Comparison of ENCODE assay signal across 12 cellular contexts in the genomic region with DNA sequence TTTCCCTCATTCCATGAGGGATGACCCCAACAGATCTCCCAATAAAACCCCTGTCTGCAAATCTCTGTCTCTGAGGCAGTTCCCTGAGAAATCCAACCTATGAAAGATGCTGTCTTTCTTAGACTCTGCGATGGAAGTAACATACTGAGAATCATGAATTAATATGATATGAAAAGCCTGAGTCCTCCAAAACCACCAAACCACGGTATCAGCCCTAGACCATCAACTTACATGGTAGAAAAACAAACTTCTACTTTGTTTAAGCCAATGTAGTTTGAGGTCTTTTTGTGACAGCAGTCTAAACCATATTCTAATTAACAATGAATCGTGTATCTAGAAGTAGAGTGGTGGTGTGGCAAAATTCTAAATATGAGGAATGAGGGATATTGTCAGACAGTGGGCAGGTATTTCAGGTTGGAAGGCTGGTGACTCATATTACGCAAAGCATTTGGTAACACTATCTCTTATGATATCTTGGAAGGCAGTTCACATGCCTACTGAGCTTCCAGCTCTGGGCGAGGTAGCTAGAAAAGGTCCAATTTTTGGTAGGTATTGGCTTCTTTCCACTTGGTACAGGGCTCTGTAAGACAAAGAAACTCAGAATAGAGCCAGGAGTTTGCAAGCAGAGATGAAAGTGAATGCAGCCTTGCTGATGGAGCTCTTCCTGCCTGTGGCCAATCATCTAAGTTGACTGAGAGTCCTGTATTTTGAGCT.
A peak's percentile ranks its signal among the peaks of the same experiment; 100 is the strongest.
DNase-seq lines count a peak whose midpoint lies in the region; ATAC-seq, FAIRE-seq and TF ChIP-seq lines count a peak whose summit lies in the region.
"Had no signal": no experiment of that assay in that cellular context is flagged by ENCODE, and none has a peak within 500 bp of the region (broad histone marks: within the 10 kb centered on the region; RNA-seq: fewer than 3 reads in every experiment).

No MANE protein-coding gene starts in this region.

- no TSS peak for BruUV-seq in HCT116 (replicated peaks; lab: Mats Ljungman, UMichigan)

- H3K4me3 Mint-ChIP-seq in endodermal cell (no peak overlapping the region), CD14-positive monocyte (no peak overlapping the region)
- H3K4me3 Mint-ChIP-seq: CD8-positive, alpha-beta memory T cell; natural killer cell had no signal

- peak; percentile 63 for ATAC-seq in HCT116
- ATAC-seq in pancreas = peak; percentile 49 to 80 (median 69)
- ATAC-seq in HG03460 (IDR thresholded peaks at IDR 0.05; ENCODE audit: unreplicated experiment) = no peak
- ATAC-seq: natural killer cell had no signal

- H3K4me2 ChIP-seq in HCT116 (ENCODE audit: low read length) = peak overlapping the region; percentile 29

- RAD21 ChIA-PET in HCT116 (lab: Charles Lee; ENCODE audit: low non-redundant PET in 1 of 2, low total read pairs in 2 of 2, uncharacterized antibody in 2 of 2, unreplicated experiment in 2 of 2) = no interaction called here

- H3K79me2 ChIP-seq in HCT116 (ENCODE audit: insufficient read depth, low read length) = no peaks in the 10 kb centered on the region

- DNase-seq in HCT116 (ENCODE audit: low read depth, low spot score) (no peak), NB4 (ENCODE audit: low read depth) (peak; percentile 67), endodermal cell (peak; percentile 56), pancreas (peak in 2 of 6 donors; percentile 13 to 16), CD14-positive monocyte (ENCODE audit: low spot score) (no peak)
- DNase-seq in stimulated activated CD4-positive, alpha-beta T cell treated with anti-CD3 and anti-CD28 coated beads, Interleukin-2, amount 100 ng/mL, for 48 hours = no peak
- DNase-seq: amniotic stem cell; CD8-positive, alpha-beta memory T cell; natural killer cell; NCI-H524 treated with DMSO at 0.1 percent for 48 hours had no signal

- H3K27ac Mint-ChIP-seq in endodermal cell (peak overlapping the region; percentile 25), CD14-positive monocyte (no peak overlapping the region)
- H3K27ac Mint-ChIP-seq: CD8-positive, alpha-beta memory T cell; natural killer cell had no signal

- CTCF ChIA-PET in HCT116 (lab: Charles Lee) = interaction anchor here (2.0 kb wide), 1 partner anchor 14 kb away, joined by 8 read pairs; no protein-coding TSS in a partner anchor

- POLR2A ChIA-PET in HCT116 (lab: Charles Lee) = no interaction called here

- no peaks in the 10 kb centered on the region for H3K9me2 ChIP-seq in HCT116 (ENCODE audit: insufficient read depth)

- TF ChIP-seq POLR2A in HCT116 (IDR thresholded peaks at IDR 0.05; ENCODE audit: borderline replicate concordance, extremely low read depth, insufficient read depth, insufficient read length) (no peak), NB4 (IDR thresholded peaks at IDR 0.05; ENCODE audit: extremely low read depth, insufficient read length) (no peak)

- TF ChIP-seq RAD21 in HCT116 (IDR thresholded peaks at IDR 0.05; ENCODE audit: low read depth) = no peak

- H3K36me3 Mint-ChIP-seq in endodermal cell (ENCODE audit: low read depth) (no peaks in the 10 kb centered on the region), CD14-positive monocyte (peaks cover 4 to 7% of the 10 kb centered on the region in 2 donors)
- H3K36me3 Mint-ChIP-seq: natural killer cell had no signal

- H3K9me3 Mint-ChIP-seq in endodermal cell = peaks cover 8% of the 10 kb centered on the region
- H3K9me3 Mint-ChIP-seq in CD14-positive monocyte = peaks cover 5 to 11% (median 7%) of the 10 kb centered on the region in 7 donors
- H3K9me3 Mint-ChIP-seq: natural killer cell had no signal

- peak overlapping the region; percentile 16 for H2AFZ ChIP-seq in HCT116 (ENCODE audit: low read depth, low read length, poor library complexity, severe bottlenecking)

- intact Hi-C loops in HCT116 (cut with micrococcal nuclease) (no loop called here), pancreas (cut with DNase I) (no loop called here), CD14-positive monocyte (cut with micrococcal nuclease) (no loop called here)

- H3K9me3 ChIP-seq in HCT116 (ENCODE audit: control insufficient read depth in 1 of 2, insufficient read depth in 1 of 2, low read depth in 1 of 2, low read length in 2 of 2) (no peaks in the 10 kb centered on the region), endodermal cell (ENCODE audit: control insufficient read depth, low read length) (peaks cover 8% of the 10 kb centered on the region), pancreas (no peaks in the 10 kb centered on the region)

- H3K4me1 Mint-ChIP-seq in endodermal cell (peaks cover 36% of the 10 kb centered on the region), CD14-positive monocyte (peaks cover 47% of the 10 kb centered on the region)
- H3K4me1 Mint-ChIP-seq: natural killer cell had no signal

- no peak overlapping the region for H3K27ac ChIP-seq in HCT116 (ENCODE audit: low read depth, low read length)
- no peak overlapping the region for H3K27ac ChIP-seq in endodermal cell (ENCODE audit: low read depth, low read length)
- peak overlapping the region in 3 of 4 donors; percentile 6 to 69 (median 59) for H3K27ac ChIP-seq in pancreas
- H3K27ac ChIP-seq: VCaP had no signal

- TF ChIP-seq CTCF in HCT116 (IDR thresholded peaks at IDR 0.05 in 2 of 3, conservative IDR thresholded peaks at IDR 0.05 in 1 of 3; ENCODE audit: borderline replicate concordance in 1 of 3, insufficient read depth in 1 of 3, low read depth in 2 of 3, low read length in 2 of 3) = no peak
- no peak for TF ChIP-seq CTCF in NB4 (IDR thresholded peaks at IDR 0.05; ENCODE audit: low read depth, low read length)
- TF ChIP-seq CTCF in endodermal cell (conservative IDR thresholded peaks at IDR 0.05) = no peak
- TF ChIP-seq CTCF in pancreas (IDR thresholded peaks at IDR 0.05) = no peak
- TF ChIP-seq CTCF in CD14-positive monocyte (IDR thresholded peaks at IDR 0.05) = no peak

- H4K20me1 ChIP-seq in HCT116 (ENCODE audit: insufficient read depth) = no peaks in the 10 kb centered on the region

- H3K9ac ChIP-seq in HCT116 (ENCODE audit: low read length) = no peak overlapping the region
- no peak overlapping the region for H3K9ac ChIP-seq in endodermal cell (ENCODE audit: extremely low read depth, low read length, poor library complexity, severe bottlenecking)

- 91 to 100% methylated on average over 3 to 5 of the region's 5 CpGs for WGBS in endodermal cell (ENCODE audit: insufficient coverage in 1 of 2, insufficient read length in 1 of 2), 2 experiments
- WGBS in pancreas, 2 donors = 53 to 55% methylated on average over 5 of the region's 5 CpGs

- H3K27me3 Mint-ChIP-seq in endodermal cell (ENCODE audit: insufficient read depth) (no peaks in the 10 kb centered on the region), CD14-positive monocyte (ENCODE audit: low read depth in 3 of 3) (peaks cover 0 to 2% (median 1%) of the 10 kb centered on the region in 3 donors)

- no peak for FAIRE-seq in pancreas (lab: Jason Lieb, UNC)

- H3K4me3 ChIP-seq in HCT116 (replicated peaks in 1 of 2; ENCODE audit: low read depth in 1 of 2, low read length in 2 of 2) = no peak overlapping the region
- H3K4me3 ChIP-seq in NB4 (ENCODE audit: low read depth, low read length) = no peak overlapping the region
- no peak overlapping the region for H3K4me3 ChIP-seq in endodermal cell (ENCODE audit: low read length)
- H3K4me3 ChIP-seq in pancreas = no peak overlapping the region

- H3K4me1 ChIP-seq in HCT116 (ENCODE audit: control insufficient read depth in 1 of 2, insufficient read depth in 2 of 2, low read length in 2 of 2) = peaks cover 6 to 11% of the 10 kb centered on the region in 2 experiments
- H3K4me1 ChIP-seq in endodermal cell (ENCODE audit: control insufficient read depth, insufficient read depth, low read length) = peaks cover 22% of the 10 kb centered on the region
- H3K4me1 ChIP-seq in pancreas = peaks cover 0 to 29% (median 11%) of the 10 kb centered on the region in 3 donors

- H3K27me3 ChIP-seq in HCT116 (ENCODE audit: insufficient read depth, low read length) (no peaks in the 10 kb centered on the region), endodermal cell (ENCODE audit: control insufficient read depth, insufficient read depth, low read length, poor library complexity, severe bottlenecking) (no peaks in the 10 kb centered on the region), pancreas (no peaks in the 10 kb centered on the region)

- H3K36me3 ChIP-seq in HCT116 (ENCODE audit: control insufficient read depth in 1 of 2, insufficient read depth in 2 of 2, low read length in 2 of 2) (no peaks in the 10 kb centered on the region), endodermal cell (ENCODE audit: control insufficient read depth, insufficient read depth, low read length) (no peaks in the 10 kb centered on the region), pancreas (no peaks in the 10 kb centered on the region)

TF ChIP-seq in HCT116, 20 proteins besides CTCF, POLR2A, EP300 and RAD21 (continues in another document):
- TF ChIP-seq FOSL1 (IDR thresholded peaks at IDR 0.05; ENCODE audit: low read depth) = peak; percentile 45
- no peak for TF ChIP-seq ZFX (IDR thresholded peaks at IDR 0.05)
- peak; percentile 38; the same call in 1 of the 2 replicates for TF ChIP-seq JUND (IDR thresholded peaks at IDR 0.05)
- no peak for TF ChIP-seq EZH2phosphoT487 (IDR thresholded peaks at IDR 0.05; ENCODE audit: borderline replicate concordance)
- no peak for TF ChIP-seq TCF7L2 (IDR thresholded peaks at IDR 0.05; ENCODE audit: borderline replicate concordance, extremely low read depth, insufficient read depth, insufficient read length)
- TF ChIP-seq, protein P1, sequence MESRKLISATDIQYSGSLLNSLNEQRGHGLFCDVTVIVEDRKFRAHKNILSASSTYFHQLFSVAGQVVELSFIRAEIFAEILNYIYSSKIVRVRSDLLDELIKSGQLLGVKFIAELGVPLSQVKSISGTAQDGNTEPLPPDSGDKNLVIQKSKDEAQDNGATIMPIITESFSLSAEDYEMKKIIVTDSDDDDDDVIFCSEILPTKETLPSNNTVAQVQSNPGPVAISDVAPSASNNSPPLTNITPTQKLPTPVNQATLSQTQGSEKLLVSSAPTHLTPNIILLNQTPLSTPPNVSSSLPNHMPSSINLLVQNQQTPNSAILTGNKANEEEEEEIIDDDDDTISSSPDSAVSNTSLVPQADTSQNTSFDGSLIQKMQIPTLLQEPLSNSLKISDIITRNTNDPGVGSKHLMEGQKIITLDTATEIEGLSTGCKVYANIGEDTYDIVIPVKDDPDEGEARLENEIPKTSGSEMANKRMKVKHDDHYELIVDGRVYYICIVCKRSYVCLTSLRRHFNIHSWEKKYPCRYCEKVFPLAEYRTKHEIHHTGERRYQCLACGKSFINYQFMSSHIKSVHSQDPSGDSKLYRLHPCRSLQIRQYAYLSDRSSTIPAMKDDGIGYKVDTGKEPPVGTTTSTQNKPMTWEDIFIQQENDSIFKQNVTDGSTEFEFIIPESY (IDR thresholded peaks at IDR 0.05; ENCODE audit: extremely low read depth, insufficient replicate concordance, low read length) = no peak
- no peak for TF ChIP-seq POLR2AphosphoS5 (IDR thresholded peaks at IDR 0.05; ENCODE audit: low read depth, low read length)
- peak; percentile 41; the same call in 1 of the 2 replicates for TF ChIP-seq CBX3 (IDR thresholded peaks at IDR 0.05; ENCODE audit: low read depth)
- TF ChIP-seq SRF (IDR thresholded peaks at IDR 0.05; ENCODE audit: low read depth) = no peak
- peak; percentile 64; the same call in 1 of the 2 replicates for TF ChIP-seq CEBPB (IDR thresholded peaks at IDR 0.05; ENCODE audit: low read depth)
- TF ChIP-seq SIN3A (IDR thresholded peaks at IDR 0.05; ENCODE audit: low read depth) = no peak

Comparison
In these comparisons a context has a peak if more than half of its experiments do, and no peak if none do; other contexts are left out.
1. DNase-seq: peak in NB4 (single experiment) and endodermal cell (single experiment); none in HCT116 (single experiment), CD14-positive monocyte (single experiment) and stimulated activated CD4-positive, alpha-beta T cell treated with anti-CD3 and anti-CD28 coated beads, Interleukin-2, amount 100 ng/mL, for 48 hours (0 of 2).
2. H3K27ac ChIP-seq: peak in pancreas (3 of 4); none in HCT116 (single experiment) and endodermal cell (single experiment).